In genomic region chr9:86827893-86828292, GRCh38 we compare ENCODE assay signal across 19 cellular contexts.
"Had no signal": no experiment of that assay in that cellular context is flagged by ENCODE, and none has a peak within 500 bp of the region (broad histone marks: within the 10 kb centered on the region; RNA-seq: fewer than 3 reads in every experiment).

No MANE protein-coding gene starts in this region.

- H3K36me3 ChIP-seq: stomach, suprapubic skin, tibial nerve, uterus had no signal

- DNase-seq: activated CD8-positive, alpha-beta memory T cell treated with anti-CD3 and anti-CD28 coated beads, Interleukin-2, amount 50 U/mL, for 4 hours; activated naive CD4-positive, alpha-beta T cell treated with Interleukin-2 at 50 U/mL for 16 hours; activated naive CD8-positive, alpha-beta T cell treated with anti-CD3 and anti-CD28 coated beads for 36 hours; activated T-cell treated with anti-CD3 and anti-CD28 coated beads, Interleukin-2, amount 50 U/mL, for 24 hours; amygdala; effector CD4-positive, alpha-beta T cell; erythroblast; left ventricle myocardium superior; nephron progenitor cell; right cardiac atrium; stimulated activated CD4-positive, alpha-beta T cell treated with anti-CD3 and anti-CD28 coated beads, Interleukin-1b, Interleukin-23, amount 100 ng/mL, for 48 hours; stomach; T-helper 9 cell; uterus had no signal

- H3K4me3 ChIP-seq: skin epidermis, stomach, suprapubic skin, tibial nerve, uterus had no signal

- ATAC-seq: activated T-helper 17 cell treated with anti-CD3 and anti-CD28 coated beads, Interleukin-2, amount 50 U/mL, for 72 hours; left ventricle myocardium superior had no signal

- H3K27ac ChIP-seq: parathyroid adenoma, skin epidermis, stomach, suprapubic skin, tibial nerve, uterus had no signal

- H3K9me3 ChIP-seq: suprapubic skin, tibial nerve, uterus had no signal

- H3K9ac ChIP-seq: parathyroid adenoma had no signal

- H3K27me3 ChIP-seq: stomach, suprapubic skin, tibial nerve, uterus had no signal

- H2AFZ ChIP-seq: parathyroid adenoma had no signal

- H3K4me1 ChIP-seq: parathyroid adenoma, stomach, suprapubic skin, tibial nerve, uterus had no signal
